10 cellular contexts compared by ENCODE assay signal in the genomic region with DNA sequence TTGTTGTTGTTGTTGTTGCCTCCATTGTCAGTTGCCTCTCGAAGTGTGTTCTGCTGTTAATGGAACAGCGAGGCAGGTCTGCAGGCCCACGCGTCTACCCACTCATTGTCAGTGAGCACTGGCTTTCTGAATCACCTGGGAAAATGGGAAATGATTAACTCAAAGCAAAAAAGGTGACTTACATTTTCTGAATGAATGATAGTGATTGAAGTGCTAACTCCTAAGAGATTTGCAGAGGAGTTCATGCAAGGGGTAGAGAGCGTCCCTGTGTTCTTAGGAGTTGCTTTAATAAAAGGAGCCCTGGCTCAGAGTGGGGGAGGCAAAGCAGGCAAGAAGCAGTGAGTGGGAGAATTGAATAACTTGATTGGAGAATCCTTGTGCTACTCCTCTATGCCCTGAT.
DNase-seq lines count a peak whose midpoint lies in the region; ATAC-seq and TF ChIP-seq lines count a peak whose summit lies in the region.
"Had no signal": no experiment of that assay in that cellular context is flagged by ENCODE, and none has a peak within 500 bp of the region (broad histone marks: within the 10 kb centered on the region; RNA-seq: fewer than 3 reads in every experiment).

No MANE protein-coding gene starts in this region.

- peaks cover 6% of the 10 kb centered on the region for H3K9me3 Mint-ChIP-seq in activated T-cell treated with anti-CD3 and anti-CD28 coated beads, Interleukin-2, amount 50 U/mL, for 4 hours
- H3K9me3 Mint-ChIP-seq: CD4-positive, alpha-beta memory T cell had no signal

- H3K9me3 ChIP-seq in HEK293 (ENCODE audit: control insufficient read depth, insufficient read depth, low read depth, low read length): no peaks in the 10 kb centered on the region
- H3K9me3 ChIP-seq: BE2C had no signal

- no peak overlapping the region for H3K4me3 ChIP-seq in HEK293 (ENCODE audit: low read depth, low read length)

- peak overlapping the region; percentile 20 for H3K4me3 Mint-ChIP-seq in activated T-cell treated with anti-CD3 and anti-CD28 coated beads, Interleukin-2, amount 50 U/mL, for 4 hours
- H3K4me3 Mint-ChIP-seq: CD4-positive, alpha-beta memory T cell had no signal

- POLR2A ChIA-PET in HEK293 (lab: Yijun Ruan, JAX): no interaction called here

- H3K4me1 Mint-ChIP-seq in activated T-cell treated with anti-CD3 and anti-CD28 coated beads, Interleukin-2, amount 50 U/mL, for 4 hours (ENCODE audit: low read depth): peaks cover 49% of the 10 kb centered on the region

- ATAC-seq in activated T-cell treated with anti-CD3 and anti-CD28 coated beads, Interleukin-2, amount 50 U/mL, for 4 hours: no peak

- H3K27me3 Mint-ChIP-seq in activated T-cell treated with anti-CD3 and anti-CD28 coated beads, Interleukin-2, amount 50 U/mL, for 4 hours (ENCODE audit: low read depth): no peaks in the 10 kb centered on the region

- peaks cover 5% of the 10 kb centered on the region for H3K4me1 ChIP-seq in HEK293 (ENCODE audit: control insufficient read depth, insufficient read depth, low read length)
- H3K4me1 ChIP-seq: BE2C had no signal

- H3K27ac ChIP-seq in HEK293 (ENCODE audit: extremely low read depth, low read depth, low read length): no peak overlapping the region
- H3K27ac ChIP-seq: C4-2B had no signal

- no peaks in the 10 kb centered on the region for H3K36me3 Mint-ChIP-seq in activated T-cell treated with anti-CD3 and anti-CD28 coated beads, Interleukin-2, amount 50 U/mL, for 4 hours (ENCODE audit: insufficient read depth)
- H3K36me3 Mint-ChIP-seq: CD4-positive, alpha-beta memory T cell had no signal

- no peaks in the 10 kb centered on the region for H3K36me3 ChIP-seq in HEK293 (ENCODE audit: control insufficient read depth in 2 of 2, insufficient read depth in 1 of 2, low read length in 2 of 2)
- H3K36me3 ChIP-seq: BE2C had no signal

- intact Hi-C loops in head of caudate nucleus (cut with DNase I): loop anchor here (10.0 kb wide), 1 partner anchor 198 kb away; a partner anchor contains a TSS

- no peak for DNase-seq in activated T-cell treated with anti-CD3 and anti-CD28 coated beads, Interleukin-2, amount 50 U/mL, for 4 hours
- DNase-seq in activated T-cell treated with anti-CD3 and anti-CD28 coated beads, Interleukin-2, amount 50 U/mL, for 48 hours: no peak
- peak in 37 of 42 donors; percentile 9 to 88 (median 47) for DNase-seq in head of caudate nucleus
- no peak for DNase-seq in KG1 (lab: John Stamatoyannopoulos, UW)
- DNase-seq in GM20000 (ENCODE audit: low spot score): no peak
- DNase-seq in NCI-H2171 treated with DMSO at 0.1 percent for 48 hours (lab: John Stamatoyannopoulos, UW): no peak
- DNase-seq: BE2C; CD4-positive, alpha-beta memory T cell had no signal

- CTCF ChIA-PET in HEK293 (lab: Yijun Ruan, JAX): interaction anchor here (0.7 kb wide), 1 partner anchor 420 kb away, joined by 3 read pairs; no protein-coding TSS in a partner anchor

- TF ChIP-seq CTCF in HEK293 (tag by site-specific recombination; IDR thresholded peaks at IDR 0.05): no peak
- TF ChIP-seq CTCF in GM20000 (IDR thresholded peaks at IDR 0.05; ENCODE audit: extremely low read depth, missing control alignments): no peak

TF ChIP-seq in HEK293, 187 proteins besides CTCF, POLR2A, EP300 and RAD21:
- TF ChIP-seq EGR2 (tag by site-specific recombination; IDR thresholded peaks at IDR 0.05; ENCODE audit: low read depth): peak; percentile 64
- no peak for TF ChIP-seq ZNF548 (tag by site-specific recombination; IDR thresholded peaks at IDR 0.05)

Comparison
In these comparisons a context has a peak if more than half of its experiments do, and no peak if none do; other contexts are left out.
1. DNase-seq: peak in head of caudate nucleus (37 of 42); none in activated T-cell treated with anti-CD3 and anti-CD28 coated beads, Interleukin-2, amount 50 U/mL, for 4 hours (single experiment), activated T-cell treated with anti-CD3 and anti-CD28 coated beads, Interleukin-2, amount 50 U/mL, for 48 hours (0 of 2), KG1 (single experiment), GM20000 (single experiment) and NCI-H2171 treated with DMSO at 0.1 percent for 48 hours (single experiment).